In genomic region chr9:36147441-36148175, GRCh38 we compare ENCODE assay signal across 14 cellular contexts. TPM values are rescaled to one million over a fixed set of nuclear protein-coding genes. Genes with fewer than 3 reads are reported as not detected.
A peak's percentile ranks its signal among the peaks of the same experiment; 100 is the strongest.
DNase-seq lines count a peak whose midpoint lies in the region; ATAC-seq and TF ChIP-seq lines count a peak whose summit lies in the region.
"Had no signal": no experiment of that assay in that cellular context is flagged by ENCODE, and none has a peak within 500 bp of the region (broad histone marks: within the 10 kb centered on the region; RNA-seq: fewer than 3 reads in every experiment).

No MANE protein-coding gene starts in this region.

- intact Hi-C loops in activated CD4-positive, alpha-beta memory T cell treated with anti-CD3 and anti-CD28 coated beads for 36 hours (cut with micrococcal nuclease) = no loop called here
- intact Hi-C loops in lower lobe of right lung (cut with DNase I) = no loop called here

- peaks cover 73% of the 10 kb centered on the region for H3K36me3 Mint-ChIP-seq in activated CD4-positive, alpha-beta memory T cell treated with anti-CD3 and anti-CD28 coated beads, Interleukin-2, amount 10 ng/mL, durations not matched to agents 7 days and 5 days (ENCODE audit: low read depth)
- peaks cover 21% of the 10 kb centered on the region for H3K36me3 Mint-ChIP-seq in activated CD4-positive, alpha-beta memory T cell treated with anti-CD3 and anti-CD28 coated beads for 36 hours
- H3K36me3 Mint-ChIP-seq in activated CD8-positive, alpha-beta T cell treated with anti-CD3 and anti-CD28 coated beads, Interleukin-2, amount 10 ng/mL, durations not matched to agents 7 days and 5 days (ENCODE audit: low read depth) = peaks cover 87% of the 10 kb centered on the region

- H3K27ac ChIP-seq in lower lobe of right lung (peak overlapping the region; percentile 61), stomach smooth muscle (ENCODE audit: low read length) (peak overlapping the region; percentile 80)

- no peak overlapping the region for H3K4me3 Mint-ChIP-seq in activated CD4-positive, alpha-beta memory T cell treated with anti-CD3 and anti-CD28 coated beads, Interleukin-2, amount 10 ng/mL, durations not matched to agents 7 days and 5 days
- no peak overlapping the region for H3K4me3 Mint-ChIP-seq in activated CD4-positive, alpha-beta memory T cell treated with anti-CD3 and anti-CD28 coated beads for 36 hours
- H3K4me3 Mint-ChIP-seq in activated CD8-positive, alpha-beta T cell treated with anti-CD3 and anti-CD28 coated beads, Interleukin-2, amount 10 ng/mL, durations not matched to agents 7 days and 5 days = no peak overlapping the region
- H3K4me3 Mint-ChIP-seq: activated B cell treated with CpG ODN at 0.5 μM for 24 hours had no signal

- H3K9me3 ChIP-seq in lower lobe of right lung (no peaks in the 10 kb centered on the region), stomach smooth muscle (ENCODE audit: control insufficient read depth in 2 of 2, low read length in 2 of 2) (no peaks in the 10 kb centered on the region)

- H3K9ac ChIP-seq in stomach smooth muscle (ENCODE audit: low read length in 2 of 2) = peak overlapping the region in 1 of 2 donors; percentile 23

- TF ChIP-seq CTCF in lower lobe of right lung (IDR thresholded peaks at IDR 0.05) = no peak

- no peak for DNase-seq in activated CD4-positive, alpha-beta memory T cell treated with anti-CD3 and anti-CD28 coated beads, Interleukin-2, amount 10 ng/mL, durations not matched to agents 7 days and 5 days
- no peak for DNase-seq in activated CD4-positive, alpha-beta memory T cell treated with anti-CD3 and anti-CD28 coated beads for 36 hours
- DNase-seq in activated CD8-positive, alpha-beta T cell treated with anti-CD3 and anti-CD28 coated beads, Interleukin-2, amount 10 ng/mL, durations not matched to agents 7 days and 5 days = no peak
- DNase-seq in lower lobe of right lung (no peak), dedifferentiated amniotic fluid mesenchymal stem cell (ENCODE audit: extremely low spot score) (no peak), NCI-H524 treated with DMSO at 0.1 percent for 48 hours (lab: John Stamatoyannopoulos, UW) (no peak)
- DNase-seq: activated B cell treated with CpG ODN at 0.5 μM for 24 hours; activated T-cell treated with anti-CD3 and anti-CD28 coated beads, Interleukin-2, amount 50 U/mL, for 48 hours; DMS 273 treated with DMSO at 0.1 percent for 48 hours; left cardiac atrium had no signal

- H3K4me1 Mint-ChIP-seq in activated CD4-positive, alpha-beta memory T cell treated with anti-CD3 and anti-CD28 coated beads, Interleukin-2, amount 10 ng/mL, durations not matched to agents 7 days and 5 days = peaks cover 94% of the 10 kb centered on the region
- H3K4me1 Mint-ChIP-seq in activated CD4-positive, alpha-beta memory T cell treated with anti-CD3 and anti-CD28 coated beads for 36 hours (ENCODE audit: low read depth) = peaks cover 88% of the 10 kb centered on the region
- peaks cover 93% of the 10 kb centered on the region for H3K4me1 Mint-ChIP-seq in activated CD8-positive, alpha-beta T cell treated with anti-CD3 and anti-CD28 coated beads, Interleukin-2, amount 10 ng/mL, durations not matched to agents 7 days and 5 days (ENCODE audit: low read depth)

- H3K36me3 ChIP-seq in lower lobe of right lung (peaks cover 21% of the 10 kb centered on the region), stomach smooth muscle (ENCODE audit: control insufficient read depth in 2 of 2, insufficient read depth in 2 of 2, low read length in 2 of 2) (peaks cover 24 to 28% of the 10 kb centered on the region in 2 donors)

- CTCF ChIA-PET in activated CD4-positive, alpha-beta memory T cell treated with anti-CD3 and anti-CD28 coated beads, Interleukin-2, amount 10 ng/mL, durations not matched to agents 7 days and 5 days (lab: Charles Lee) = interaction anchor here (1.5 kb wide), 1 partner anchor 19 kb away, joined by 10 read pairs; no protein-coding TSS in a partner anchor
- CTCF ChIA-PET in activated CD4-positive, alpha-beta memory T cell treated with anti-CD3 and anti-CD28 coated beads for 36 hours (lab: Charles Lee) = interaction anchor here (1.5 to 2.1 kb wide), 4 partner anchors 11 to 44 kb away, joined by 4 to 6 read pairs (median 6); partner anchors contain the start of genes CLTA and GLIPR2
- CTCF ChIA-PET in activated CD8-positive, alpha-beta T cell treated with anti-CD3 and anti-CD28 coated beads, Interleukin-2, amount 10 ng/mL, durations not matched to agents 7 days and 5 days (lab: Charles Lee) = interaction anchor here (1.4 to 6.9 kb wide), 3 partner anchors 19 to 44 kb away, joined by 5 to 66 read pairs (median 8); no protein-coding TSS in a partner anchor

- no peak for ATAC-seq in activated CD8-positive, alpha-beta T cell treated with anti-CD3 and anti-CD28 coated beads, Interleukin-2, amount 10 ng/mL, durations not matched to agents 7 days and 5 days
- ATAC-seq in lower lobe of right lung = no peak
- ATAC-seq in HG03135 (IDR thresholded peaks at IDR 0.05; ENCODE audit: unreplicated experiment) = no peak

- peaks cover 3% of the 10 kb centered on the region for H3K27me3 Mint-ChIP-seq in activated CD4-positive, alpha-beta memory T cell treated with anti-CD3 and anti-CD28 coated beads, Interleukin-2, amount 10 ng/mL, durations not matched to agents 7 days and 5 days
- H3K27me3 Mint-ChIP-seq in activated CD4-positive, alpha-beta memory T cell treated with anti-CD3 and anti-CD28 coated beads for 36 hours = no peaks in the 10 kb centered on the region
- no peaks in the 10 kb centered on the region for H3K27me3 Mint-ChIP-seq in activated CD8-positive, alpha-beta T cell treated with anti-CD3 and anti-CD28 coated beads, Interleukin-2, amount 10 ng/mL, durations not matched to agents 7 days and 5 days (ENCODE audit: low read depth)
- H3K27me3 Mint-ChIP-seq: activated B cell treated with CpG ODN at 0.5 μM for 24 hours had no signal

- peaks cover 84% of the 10 kb centered on the region for H3K4me1 ChIP-seq in lower lobe of right lung
- H3K4me1 ChIP-seq in stomach smooth muscle (ENCODE audit: control insufficient read depth, insufficient read depth, low read length) = peaks cover 60% of the 10 kb centered on the region

- H3K27me3 ChIP-seq in lower lobe of right lung (ENCODE audit: low read depth) (no peaks in the 10 kb centered on the region), stomach smooth muscle (ENCODE audit: control insufficient read depth in 1 of 2, insufficient read depth in 2 of 2, low read length in 2 of 2) (no peaks in the 10 kb centered on the region)

- POLR2A ChIA-PET in activated CD4-positive, alpha-beta memory T cell treated with anti-CD3 and anti-CD28 coated beads, Interleukin-2, amount 10 ng/mL, durations not matched to agents 7 days and 5 days (lab: Charles Lee) = interaction anchor here (2.1 to 5.4 kb wide), 3 partner anchors 8 to 18 kb away, joined by 15 to 46 read pairs (median 16); partner anchors contain the start of gene GLIPR2
- POLR2A ChIA-PET in activated CD4-positive, alpha-beta memory T cell treated with anti-CD3 and anti-CD28 coated beads for 36 hours (lab: Charles Lee) = no interaction called here
- POLR2A ChIA-PET in activated CD8-positive, alpha-beta T cell treated with anti-CD3 and anti-CD28 coated beads, Interleukin-2, amount 10 ng/mL, durations not matched to agents 7 days and 5 days (lab: Charles Lee) = interaction anchor here (0.9 kb wide), 1 partner anchor 11 kb away, joined by 3 read pairs; the partner anchor contains the start of gene GLIPR2

- H3K4me3 ChIP-seq in lower lobe of right lung (no peak overlapping the region), stomach smooth muscle (ENCODE audit: low read length in 2 of 2) (no peak overlapping the region)

- peaks cover 13% of the 10 kb centered on the region for H3K9me3 Mint-ChIP-seq in activated CD4-positive, alpha-beta memory T cell treated with anti-CD3 and anti-CD28 coated beads, Interleukin-2, amount 10 ng/mL, durations not matched to agents 7 days and 5 days
- H3K9me3 Mint-ChIP-seq in activated CD4-positive, alpha-beta memory T cell treated with anti-CD3 and anti-CD28 coated beads for 36 hours = peaks cover 13% of the 10 kb centered on the region
- peaks cover 6% of the 10 kb centered on the region for H3K9me3 Mint-ChIP-seq in activated CD8-positive, alpha-beta T cell treated with anti-CD3 and anti-CD28 coated beads, Interleukin-2, amount 10 ng/mL, durations not matched to agents 7 days and 5 days (ENCODE audit: insufficient read depth)
- H3K9me3 Mint-ChIP-seq: activated B cell treated with CpG ODN at 0.5 μM for 24 hours had no signal

- H3K27ac Mint-ChIP-seq in activated CD4-positive, alpha-beta memory T cell treated with anti-CD3 and anti-CD28 coated beads, Interleukin-2, amount 10 ng/mL, durations not matched to agents 7 days and 5 days = peak overlapping the region; percentile 71
- H3K27ac Mint-ChIP-seq in activated CD4-positive, alpha-beta memory T cell treated with anti-CD3 and anti-CD28 coated beads for 36 hours = no peak overlapping the region
- peak overlapping the region; percentile 75 for H3K27ac Mint-ChIP-seq in activated CD8-positive, alpha-beta T cell treated with anti-CD3 and anti-CD28 coated beads, Interleukin-2, amount 10 ng/mL, durations not matched to agents 7 days and 5 days
- H3K27ac Mint-ChIP-seq: activated B cell treated with CpG ODN at 0.5 μM for 24 hours had no signal

RNA-seq across cellular contexts. Expression of gene GLIPR2, which starts 11.1 kb away (rescaled TPM):
- total RNA-seq in activated CD4-positive, alpha-beta memory T cell treated with anti-CD3 and anti-CD28 coated beads, Interleukin-2, amount 10 ng/mL, durations not matched to agents 7 days and 5 days = 10 to 100 TPM; 45.3 to 48.0 TPM
- 10 to 100 TPM; 24.7 to 25.8 TPM for total RNA-seq in activated CD4-positive, alpha-beta memory T cell treated with anti-CD3 and anti-CD28 coated beads for 36 hours
- 10 to 100 TPM; 67.8 to 73.0 TPM for total RNA-seq in activated CD8-positive, alpha-beta T cell treated with anti-CD3 and anti-CD28 coated beads, Interleukin-2, amount 10 ng/mL, durations not matched to agents 7 days and 5 days
- total RNA-seq in lower lobe of right lung = 108 TPM

RNA-seq across cellular contexts. Expression of gene CCIN, which starts 21.6 kb away (rescaled TPM):
- total RNA-seq in activated CD4-positive, alpha-beta memory T cell treated with anti-CD3 and anti-CD28 coated beads, Interleukin-2, amount 10 ng/mL, durations not matched to agents 7 days and 5 days = under 1 TPM in 1 of 2 experiments, not detected in 1; 0.13 TPM
- not detected for total RNA-seq in activated CD4-positive, alpha-beta memory T cell treated with anti-CD3 and anti-CD28 coated beads for 36 hours
- under 1 TPM; 0.13 to 0.32 TPM for total RNA-seq in activated CD8-positive, alpha-beta T cell treated with anti-CD3 and anti-CD28 coated beads, Interleukin-2, amount 10 ng/mL, durations not matched to agents 7 days and 5 days
- total RNA-seq in lower lobe of right lung = 0.18 TPM
- total RNA-seq: activated B cell treated with CpG ODN at 0.5 μM for 24 hours, left cardiac atrium, MCF 10A, SK-MEL-5 had no signal

RNA-seq across cellular contexts. Expression of gene CLTA, which starts 43.1 kb away (rescaled TPM):
- 100 to 1,000 TPM; 150 to 151 TPM for total RNA-seq in activated CD4-positive, alpha-beta memory T cell treated with anti-CD3 and anti-CD28 coated beads, Interleukin-2, amount 10 ng/mL, durations not matched to agents 7 days and 5 days
- total RNA-seq in activated CD4-positive, alpha-beta memory T cell treated with anti-CD3 and anti-CD28 coated beads for 36 hours = 100 to 1,000 TPM; 139 to 144 TPM
- total RNA-seq in activated CD8-positive, alpha-beta T cell treated with anti-CD3 and anti-CD28 coated beads, Interleukin-2, amount 10 ng/mL, durations not matched to agents 7 days and 5 days = 100 to 1,000 TPM; 167 to 170 TPM
- total RNA-seq in lower lobe of right lung = 177 TPM
